In the genomic region with DNA sequence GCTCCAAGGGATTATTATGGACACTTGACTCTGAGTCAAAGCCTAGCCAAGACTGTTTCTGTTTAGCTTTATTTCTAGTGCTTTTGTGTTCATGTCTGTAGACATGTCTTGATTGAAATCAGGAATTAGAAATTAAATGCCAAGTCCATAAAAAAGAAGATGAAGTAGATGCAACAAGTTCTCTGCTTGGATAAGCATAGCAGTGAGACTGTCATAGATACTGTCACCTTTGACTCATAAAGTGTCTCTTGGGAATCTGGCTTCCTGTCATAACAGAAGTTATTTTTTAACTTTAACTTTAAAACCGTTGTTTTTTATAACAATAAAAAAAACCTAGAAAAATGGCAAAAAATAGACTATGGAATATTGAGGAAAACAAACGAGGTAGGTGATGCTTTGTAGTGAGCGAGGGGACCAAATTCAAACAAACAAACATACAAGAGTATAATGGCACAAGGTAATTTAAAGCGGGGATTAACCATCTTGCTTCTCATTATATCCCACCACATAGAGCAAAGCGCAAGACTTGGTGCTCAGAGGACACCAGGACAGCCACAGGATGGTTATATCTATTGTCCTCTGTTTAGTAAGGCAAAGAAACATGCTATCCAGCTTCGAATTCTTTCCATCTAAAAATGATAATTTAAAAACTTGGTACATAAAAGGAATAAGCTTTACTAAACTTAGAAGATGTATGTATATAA, we compare ENCODE assay signal across 10 cellular contexts.
DNase-seq lines count a peak whose midpoint lies in the region; ATAC-seq, FAIRE-seq and TF ChIP-seq lines count a peak whose summit lies in the region.
"Had no signal": no experiment of that assay in that cellular context is flagged by ENCODE, and none has a peak within 500 bp of the region (broad histone marks: within the 10 kb centered on the region; RNA-seq: fewer than 3 reads in every experiment).

No MANE protein-coding gene starts in this region.

- H3K27me3 ChIP-seq in psoas muscle (ENCODE audit: insufficient read depth in 3 of 3, low read length in 2 of 3): no peaks in the 10 kb centered on the region

- BruUV-seq in OCI-LY7 (replicated peaks; lab: Mats Ljungman, UMichigan): no TSS peak

- CTCF ChIA-PET in OCI-LY7 (lab: Charles Lee; ENCODE audit: unreplicated experiment): no interaction called here

- no peaks in the 10 kb centered on the region for H3K9me3 ChIP-seq in OCI-LY7 (ENCODE audit: low read length)
- H3K9me3 ChIP-seq in psoas muscle: no peaks in the 10 kb centered on the region

- H3K27ac ChIP-seq in OCI-LY7 (ENCODE audit: low read depth, low read length, poor library complexity, severe bottlenecking): no peak overlapping the region
- H3K27ac ChIP-seq in psoas muscle: no peak overlapping the region

- H3K4me3 ChIP-seq in OCI-LY7 (ENCODE audit: low read depth, low read length, poor library complexity, severe bottlenecking): no peak overlapping the region
- no peak overlapping the region for H3K4me3 ChIP-seq in psoas muscle

- no peak overlapping the region for H3K4me2 ChIP-seq in OCI-LY7 (ENCODE audit: low read length)

- no peaks in the 10 kb centered on the region for H3K36me3 ChIP-seq in OCI-LY7 (ENCODE audit: insufficient read depth, low read length)
- H3K36me3 ChIP-seq in psoas muscle (ENCODE audit: insufficient read depth in 1 of 2, low read depth in 1 of 2): no peaks in the 10 kb centered on the region

- no peaks in the 10 kb centered on the region for H3K4me1 ChIP-seq in OCI-LY7 (ENCODE audit: insufficient read depth, low read length, poor library complexity, severe bottlenecking)
- H3K4me1 ChIP-seq in psoas muscle: no peaks in the 10 kb centered on the region

- no peaks in the 10 kb centered on the region for H3K79me2 ChIP-seq in OCI-LY7 (ENCODE audit: insufficient read depth, low read depth, low read length)

- no peaks in the 10 kb centered on the region for H4K20me1 ChIP-seq in OCI-LY7 (ENCODE audit: insufficient read depth, low read length)

- POLR2A ChIA-PET in OCI-LY7 (lab: Charles Lee): no interaction called here

- ATAC-seq in HG02884 (IDR thresholded peaks at IDR 0.05; ENCODE audit: unreplicated experiment): peak; percentile 43
- no peak for ATAC-seq in psoas muscle

- DNase-seq in EH (ENCODE audit: low read depth): peak; percentile 3
- DNase-seq in GM19239 (ENCODE audit: insufficient read length, low spot score): no peak
- DNase-seq in OCI-LY7 (ENCODE audit: low spot score): peak; percentile 2
- no peak for DNase-seq in NCI-H1048 (lab: John Stamatoyannopoulos, UW)
- DNase-seq in cardiac septum (ENCODE audit: low spot score): no peak
- no peak for DNase-seq in NCI-H2196 treated with DMSO at 0.1 percent for 48 hours (lab: John Stamatoyannopoulos, UW; ENCODE audit: unreplicated experiment)
- DNase-seq in psoas muscle: no peak
- DNase-seq: COR-L47 had no signal

- no peak overlapping the region for H2AFZ ChIP-seq in OCI-LY7 (ENCODE audit: low read length)

- FAIRE-seq in GM19239 (lab: Jason Lieb, UNC): peak; percentile 91
- FAIRE-seq: bronchial epithelial cell had no signal

- no peaks in the 10 kb centered on the region for H3K9me2 ChIP-seq in OCI-LY7 (ENCODE audit: insufficient read depth, low read length)

- WGBS in psoas muscle, 3 donors: 86 to 90% (median 87%) methylated on average over 6 of the region's 6 CpGs

- intact Hi-C loops in OCI-LY7 (cut with micrococcal nuclease; ENCODE audit: unreplicated experiment) (no loop called here), cardiac septum (cut with DNase I) (no loop called here), psoas muscle (cut with DNase I) (no loop called here)

- TF ChIP-seq CTCF in OCI-LY7 (conservative IDR thresholded peaks at IDR 0.05; ENCODE audit: low read length): no peak
- no peak for TF ChIP-seq CTCF in psoas muscle (IDR thresholded peaks at IDR 0.05)

Comparison
In these comparisons a context has a peak if more than half of its experiments do, and no peak if none do; other contexts are left out.
1. DNase-seq: peak in EH (single experiment) and OCI-LY7 (single experiment); none in GM19239 (single experiment), NCI-H1048 (single experiment), cardiac septum (single experiment), NCI-H2196 treated with DMSO at 0.1 percent for 48 hours (single experiment) and psoas muscle (0 of 2).